In the genomic region with DNA sequence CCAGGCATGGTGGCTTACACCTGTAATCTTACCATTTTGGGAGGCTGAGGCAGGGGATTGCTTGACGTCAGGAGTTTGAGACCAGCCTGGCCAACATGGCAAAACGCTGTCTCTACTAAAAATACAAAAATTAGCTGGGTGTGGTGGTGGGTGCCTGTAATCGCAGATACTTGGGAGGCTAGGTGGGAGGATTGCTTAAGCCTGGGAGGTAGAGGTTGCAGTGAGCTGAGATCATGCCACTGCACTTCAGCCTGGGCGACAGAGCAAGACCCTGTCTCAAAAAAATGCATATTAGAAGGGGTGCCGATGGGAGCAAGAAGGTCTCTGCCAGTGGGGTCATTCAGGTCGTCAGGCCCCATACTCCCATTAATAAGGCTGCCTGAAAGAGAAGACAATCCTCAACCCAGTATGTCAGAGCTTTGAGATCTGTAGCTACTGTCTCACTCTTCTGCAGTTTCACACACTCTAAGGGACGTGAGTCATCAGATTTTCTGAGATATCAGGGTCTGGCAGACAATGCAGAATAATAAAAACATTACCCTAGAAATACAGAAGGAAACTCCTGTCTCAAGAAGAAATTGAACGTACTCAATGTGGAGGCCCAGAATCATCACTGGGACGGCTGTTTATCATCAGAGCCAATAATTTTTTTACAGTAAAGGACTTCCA, we compare ENCODE assay signal across 1 cellular context.
TF ChIP-seq lines count a peak whose summit lies in the region.

No MANE protein-coding gene starts in this region.

TF ChIP-seq in K562, 482 proteins besides CTCF, POLR2A, EP300 and RAD21 (continued from another document and continues in another):
- 0 out of 2 replicates have a peak, but pooled peaks have one; percentile 51 for TF ChIP-seq ARID3A (IDR thresholded peaks at IDR 0.05; ENCODE audit: borderline replicate concordance, low read depth, low read length)
- peak; percentile 74 for TF ChIP-seq MAFK (IDR thresholded peaks at IDR 0.05; ENCODE audit: low read length)
- no peak for TF ChIP-seq HOXB6 (CRISPR knock-in tag; IDR thresholded peaks at IDR 0.05; ENCODE audit: borderline replicate concordance)
- TF ChIP-seq CLOCK (CRISPR knock-in tag; IDR thresholded peaks at IDR 0.05; ENCODE audit: borderline replicate concordance), result no peak
- TF ChIP-seq ZNF830 (CRISPR knock-in tag; IDR thresholded peaks at IDR 0.05), result no peak
- no peak for TF ChIP-seq PYGO2 (tag; IDR thresholded peaks at IDR 0.05)
- no peak for TF ChIP-seq CEBPG (CRISPR knock-in tag; IDR thresholded peaks at IDR 0.05)
- 0 out of 4 replicates have a peak, but pooled peaks of 1 of the 2 experiments have one; percentile 21 for TF ChIP-seq CEBPG (tag; conservative IDR thresholded peaks at IDR 0.05 in 1 of 2, IDR thresholded peaks at IDR 0.05 in 1 of 2)
- TF ChIP-seq RBM25 (IDR thresholded peaks at IDR 0.05; ENCODE audit: low read depth, low read length, severe bottlenecking), result peak; percentile 23
- TF ChIP-seq CBFA2T2 (conservative IDR thresholded peaks at IDR 0.05), result 0 out of 2 replicates have a peak, but pooled peaks have one; percentile 7
- TF ChIP-seq SMARCE1 (IDR thresholded peaks at IDR 0.05), result peak; percentile 59; the same call in 1 of the 2 replicates
- TF ChIP-seq FOXP1 (CRISPR knock-in tag; IDR thresholded peaks at IDR 0.05), result no peak
- no peak for TF ChIP-seq LEF1 (IDR thresholded peaks at IDR 0.05)
- no peak for TF ChIP-seq SAP30 (IDR thresholded peaks at IDR 0.05; ENCODE audit: borderline replicate concordance, insufficient read depth, low read depth, low read length, poor library complexity, severe bottlenecking)
- TF ChIP-seq, protein P1, sequence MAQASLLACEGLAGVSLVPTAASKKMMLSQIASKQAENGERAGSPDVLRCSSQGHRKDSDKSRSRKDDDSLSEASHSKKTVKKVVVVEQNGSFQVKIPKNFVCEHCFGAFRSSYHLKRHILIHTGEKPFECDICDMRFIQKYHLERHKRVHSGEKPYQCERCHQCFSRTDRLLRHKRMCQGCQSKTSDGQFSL (CRISPR knock-in tag; IDR thresholded peaks at IDR 0.05), result no peak
- TF ChIP-seq, protein P1 (tag; IDR thresholded peaks at IDR 0.05), result no peak
- 0 out of 2 replicates have a peak, but pooled peaks have one; percentile 25 for TF ChIP-seq ATF7 (IDR thresholded peaks at IDR 0.05)
- TF ChIP-seq MAFG (tag; conservative IDR thresholded peaks at IDR 0.05), result peak; percentile 91
- TF ChIP-seq, protein P2, sequence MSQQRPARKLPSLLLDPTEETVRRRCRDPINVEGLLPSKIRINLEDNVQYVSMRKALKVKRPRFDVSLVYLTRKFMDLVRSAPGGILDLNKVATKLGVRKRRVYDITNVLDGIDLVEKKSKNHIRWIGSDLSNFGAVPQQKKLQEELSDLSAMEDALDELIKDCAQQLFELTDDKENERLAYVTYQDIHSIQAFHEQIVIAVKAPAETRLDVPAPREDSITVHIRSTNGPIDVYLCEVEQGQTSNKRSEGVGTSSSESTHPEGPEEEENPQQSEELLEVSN (IDR thresholded peaks at IDR 0.05; ENCODE audit: borderline replicate concordance in 1 of 2, extremely low read depth in 1 of 2, insufficient read depth in 1 of 2, insufficient read length in 1 of 2, low read depth in 1 of 2, low read length in 1 of 2, poor library complexity in 1 of 2, severe bottlenecking in 1 of 2), result no peak
- TF ChIP-seq MYC (IDR thresholded peaks at IDR 0.05; ENCODE audit: low read depth, low read length), result no peak
- TF ChIP-seq MYC (CRISPR knock-in tag; IDR thresholded peaks at IDR 0.05; ENCODE audit: borderline replicate concordance, low read depth), result no peak
- TF ChIP-seq DDX20 (tag; IDR thresholded peaks at IDR 0.05; ENCODE audit: low read depth), result no peak
- peak; percentile 9 for TF ChIP-seq MEIS2 (IDR thresholded peaks at IDR 0.05; ENCODE audit: partially characterized antibody)
- no peak for TF ChIP-seq GTF2A2 (tag; IDR thresholded peaks at IDR 0.05)
- 0 out of 2 replicates have a peak, but pooled peaks have one; percentile 19 for TF ChIP-seq CREM (IDR thresholded peaks at IDR 0.05; ENCODE audit: low read depth)
- TF ChIP-seq RCOR1 (IDR thresholded peaks at IDR 0.05; ENCODE audit: borderline replicate concordance in 1 of 2, low read depth in 2 of 2, low read length in 2 of 2), result peak in 1 of 2 experiments; percentile 19; a peak in 1 of 4 replicates
- TF ChIP-seq ZNF121 (CRISPR knock-in tag; conservative IDR thresholded peaks at IDR 0.05), result peak; percentile 60; the same call in 1 of the 2 replicates
- TF ChIP-seq PCBP2 (IDR thresholded peaks at IDR 0.05; ENCODE audit: low read depth, low read length, poor library complexity, severe bottlenecking), result no peak
- TF ChIP-seq TAL1 (IDR thresholded peaks at IDR 0.05), result 0 out of 2 replicates have a peak, but pooled peaks have one; percentile 23
- peak; percentile 37; the same call in 1 of the 2 replicates for TF ChIP-seq TRIM28 (IDR thresholded peaks at IDR 0.05)
- no peak for TF ChIP-seq SMC3 (conservative IDR thresholded peaks at IDR 0.05; ENCODE audit: insufficient read depth, low read depth, low read length)
- 0 out of 2 replicates have a peak, but pooled peaks have one; percentile 39 for TF ChIP-seq SOX6 (IDR thresholded peaks at IDR 0.05)
- TF ChIP-seq ZNF316 (IDR thresholded peaks at IDR 0.05), result peak; percentile 88
- TF ChIP-seq C11orf30 (IDR thresholded peaks at IDR 0.05; ENCODE audit: low read depth), result peak; percentile 88
- peak; percentile 52; the same call in 1 of the 2 replicates for TF ChIP-seq BACH1 (tag; IDR thresholded peaks at IDR 0.05)
- TF ChIP-seq MAFF (IDR thresholded peaks at IDR 0.05; ENCODE audit: low read length), result peak; percentile 78
- TF ChIP-seq SP2 (IDR thresholded peaks at IDR 0.05; ENCODE audit: extremely low read depth, low read depth, low read length, poor library complexity, severe bottlenecking), result no peak
- no peak for TF ChIP-seq HEY1 (CRISPR knock-in tag; IDR thresholded peaks at IDR 0.05; ENCODE audit: borderline replicate concordance)
- TF ChIP-seq NFE2 (IDR thresholded peaks at IDR 0.05; ENCODE audit: low read depth), result peak; percentile 90
- peak; percentile 38; the same call in 1 of the 2 replicates for TF ChIP-seq CEBPB (tag; IDR thresholded peaks at IDR 0.05)
- peak in 1 of 2 experiments; percentile 46; a peak in 1 of 4 replicates for TF ChIP-seq KDM1A (IDR thresholded peaks at IDR 0.05)
- no peak for TF ChIP-seq NONO (IDR thresholded peaks at IDR 0.05; ENCODE audit: low read depth in 2 of 2, low read length in 1 of 2)
- no peak for TF ChIP-seq GATAD2A (IDR thresholded peaks at IDR 0.05)
- peak; percentile 88 for TF ChIP-seq JUND (IDR thresholded peaks at IDR 0.05; ENCODE audit: borderline replicate concordance, low read depth, low read length)
- TF ChIP-seq JUND (tag; IDR thresholded peaks at IDR 0.05; ENCODE audit: borderline replicate concordance, low read depth, low read length), result peak; percentile 81
- peak; percentile 79 for TF ChIP-seq ARID1B (IDR thresholded peaks at IDR 0.05)
- no peak for TF ChIP-seq WHSC1 (IDR thresholded peaks at IDR 0.05; ENCODE audit: low read length)
- TF ChIP-seq CHD7 (IDR thresholded peaks at IDR 0.05; ENCODE audit: low read depth, low read length), result no peak
- TF ChIP-seq TRIM24 (IDR thresholded peaks at IDR 0.05), result peak; percentile 67 to 77
- TF ChIP-seq CBFA2T3 (IDR thresholded peaks at IDR 0.05), result peak; percentile 56
- peak; percentile 76 for TF ChIP-seq DPF2 (IDR thresholded peaks at IDR 0.05)
